Comparison of ENCODE assay signal across 9 cellular contexts in the genomic region with DNA sequence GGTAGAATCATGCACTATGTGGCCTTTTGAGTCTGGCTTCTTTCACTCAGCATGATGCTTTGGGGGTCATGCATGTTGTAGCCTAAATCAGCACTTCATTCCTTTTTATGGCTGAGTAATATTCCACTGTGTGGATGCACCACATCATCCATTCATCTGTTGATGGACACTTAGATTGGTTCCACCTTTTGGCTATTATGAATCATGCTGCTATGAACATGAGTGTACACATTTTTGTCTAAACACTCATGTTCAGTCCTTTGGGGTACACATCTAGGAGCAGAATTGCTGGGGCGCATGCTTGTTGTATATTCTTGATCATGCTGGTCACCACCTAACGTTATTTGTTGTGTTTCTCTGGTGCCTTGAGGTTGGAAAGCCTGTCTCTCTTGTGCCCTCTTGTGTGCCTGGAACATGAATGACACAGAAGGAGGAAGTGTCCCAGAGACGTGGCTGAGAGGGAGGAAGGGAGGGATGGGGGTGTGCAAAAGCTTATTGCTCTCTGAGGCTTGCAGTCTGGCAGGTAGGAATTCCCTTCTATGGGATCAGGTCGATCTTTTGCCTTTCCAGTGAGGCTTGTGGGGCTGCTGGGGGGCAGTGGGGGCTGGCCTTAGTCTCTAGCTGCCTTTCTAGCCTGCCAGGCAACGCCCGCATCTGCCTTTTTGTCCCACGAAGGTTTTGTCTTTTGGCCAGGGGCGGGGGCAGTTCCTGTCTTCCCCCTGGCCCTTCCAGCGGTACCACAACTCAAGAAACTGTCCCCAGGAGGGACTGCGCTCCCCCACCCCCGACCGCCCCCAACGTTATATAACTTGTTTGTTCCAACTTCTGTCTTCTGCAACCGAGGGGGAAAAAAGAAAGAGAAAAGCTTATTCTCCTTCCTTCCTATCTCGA. TPM values are rescaled to one million over a fixed set of nuclear protein-coding genes. Genes with fewer than 3 reads are reported as not detected.
DNase-seq lines count a peak whose midpoint lies in the region; ATAC-seq, FAIRE-seq and TF ChIP-seq lines count a peak whose summit lies in the region.
"Had no signal": no experiment of that assay in that cellular context is flagged by ENCODE, and none has a peak within 500 bp of the region (broad histone marks: within the 10 kb centered on the region; RNA-seq: fewer than 3 reads in every experiment).

No MANE protein-coding gene starts in this region.

- peak; percentile 69 for FAIRE-seq in GM12891 (lab: Jason Lieb, UNC)

- peaks cover 26% of the 10 kb centered on the region for H3K4me1 Mint-ChIP-seq in activated B cell treated with CpG ODN at 0.5 μM for 24 hours
- peaks cover 6% of the 10 kb centered on the region for H3K4me1 Mint-ChIP-seq in endothelial cell (ENCODE audit: unreplicated experiment)

- H3K4me3 Mint-ChIP-seq in activated B cell treated with CpG ODN at 0.5 μM for 24 hours (no peak overlapping the region), endothelial cell (ENCODE audit: unreplicated experiment) (no peak overlapping the region)

- no peak for TF ChIP-seq POLR2A in GM12891 (IDR thresholded peaks at IDR 0.05; ENCODE audit: low read depth, low read length)

- POLR2A ChIA-PET in activated B cell treated with CpG ODN at 0.5 μM for 24 hours (lab: Charles Lee): interaction anchor here (0.6 kb wide), 2 partner anchors 55 to 185 kb away, joined by 3 to 4 read pairs; no protein-coding TSS in a partner anchor

- H3K36me3 Mint-ChIP-seq in activated B cell treated with CpG ODN at 0.5 μM for 24 hours (ENCODE audit: low read depth) (peaks cover 2% of the 10 kb centered on the region), endothelial cell (ENCODE audit: low read depth, unreplicated experiment) (no peaks in the 10 kb centered on the region)

- H3K9me3 Mint-ChIP-seq in activated B cell treated with CpG ODN at 0.5 μM for 24 hours (no peaks in the 10 kb centered on the region), endothelial cell (ENCODE audit: unreplicated experiment) (no peaks in the 10 kb centered on the region)

- TF ChIP-seq CTCF in activated B cell treated with CpG ODN at 0.5 μM for 24 hours (IDR thresholded peaks at IDR 0.05): no peak
- TF ChIP-seq CTCF in endothelial cell (IDR thresholded peaks at IDR 0.05; ENCODE audit: unreplicated experiment): no peak

- intact Hi-C loops in activated B cell treated with CpG ODN at 0.5 μM for 24 hours (cut with micrococcal nuclease): no loop called here

- DNase-seq in GM12891 (ENCODE audit: insufficient read length, low spot score): no peak
- DNase-seq in activated B cell treated with CpG ODN at 0.5 μM for 24 hours: no peak
- peak; percentile 68 for DNase-seq in midbrain (lab: John Stamatoyannopoulos, UW)
- DNase-seq in DMS 273 (lab: John Stamatoyannopoulos, UW; ENCODE audit: unreplicated experiment): no peak
- DNase-seq in endothelial cell (ENCODE audit: low spot score): no peak
- DNase-seq: DMS153, foreskin melanocyte, NCI-H446 had no signal

- ATAC-seq in activated B cell treated with CpG ODN at 0.5 μM for 24 hours (ENCODE audit: low read depth) (peak; percentile 74), GM21526 (IDR thresholded peaks at IDR 0.05; ENCODE audit: low FRiP score, unreplicated experiment) (no peak)

- H3K27me3 Mint-ChIP-seq in activated B cell treated with CpG ODN at 0.5 μM for 24 hours (no peaks in the 10 kb centered on the region), endothelial cell (ENCODE audit: unreplicated experiment) (peaks cover 5% of the 10 kb centered on the region)

- CTCF ChIA-PET in activated B cell treated with CpG ODN at 0.5 μM for 24 hours (lab: Charles Lee): interaction anchor here (1.1 to 1.2 kb wide), 2 partner anchors 50 to 203 kb away, joined by 3 read pairs; no protein-coding TSS in a partner anchor

- H3K27ac Mint-ChIP-seq in activated B cell treated with CpG ODN at 0.5 μM for 24 hours: no peak overlapping the region
- no peak overlapping the region for H3K27ac Mint-ChIP-seq in endothelial cell (ENCODE audit: unreplicated experiment)

TF ChIP-seq in GM12891, 5 proteins besides CTCF, POLR2A, EP300 and RAD21:
- TF ChIP-seq TAF1 (IDR thresholded peaks at IDR 0.05; ENCODE audit: low read depth, low read length): no peak
- TF ChIP-seq POU2F2 (IDR thresholded peaks at IDR 0.05; ENCODE audit: low read depth, low read length): no peak
- TF ChIP-seq SPI1 (IDR thresholded peaks at IDR 0.05; ENCODE audit: low read depth, low read length): peak; percentile 74
- no peak for TF ChIP-seq POLR2AphosphoS5 (IDR thresholded peaks at IDR 0.05; ENCODE audit: low read depth, low read length)

RNA-seq across cellular contexts. Expression of gene KLHL26, which starts 7.6 kb away (rescaled TPM):
- 2.0 TPM for polyA plus RNA-seq in GM12891 (2012; ENCODE audit: low read depth, missing spikeins)
- 10.9 and 11.3 TPM in 2 replicates for total RNA-seq in activated B cell treated with CpG ODN at 0.5 μM for 24 hours
- total RNA-seq in endothelial cell (ENCODE audit: unreplicated experiment): 5.1 TPM

RNA-seq across cellular contexts. Expression of gene TMEM59L, which starts 31.7 kb away (rescaled TPM):
- polyA plus RNA-seq in GM12891 (2012; ENCODE audit: low read depth, missing spikeins): not detected
- total RNA-seq in activated B cell treated with CpG ODN at 0.5 μM for 24 hours (0.64 TPM in 1 of 2 replicates, not detected in the other), endothelial cell (ENCODE audit: unreplicated experiment) (0.15 TPM)

RNA-seq across cellular contexts. Expression of gene CRLF1, which starts 37.8 kb away (rescaled TPM):
- 3.0 TPM for polyA plus RNA-seq in GM12891 (2012; ENCODE audit: low read depth, missing spikeins)
- total RNA-seq in activated B cell treated with CpG ODN at 0.5 μM for 24 hours: not detected in 2 replicates
- total RNA-seq in endothelial cell (ENCODE audit: unreplicated experiment): 0.74 TPM

RNA-seq across cellular contexts. Expression of gene CRTC1, which starts 39.1 kb away (rescaled TPM):
- 2.4 TPM for polyA plus RNA-seq in GM12891 (2012; ENCODE audit: low read depth, missing spikeins)
- total RNA-seq in activated B cell treated with CpG ODN at 0.5 μM for 24 hours (13.1 and 15.5 TPM in 2 replicates), endothelial cell (ENCODE audit: unreplicated experiment) (17.5 TPM)

RNA-seq across cellular contexts. Expression of gene REX1BD, which starts 55.8 kb away (rescaled TPM):
- polyA plus RNA-seq in GM12891 (2012; ENCODE audit: low read depth, missing spikeins): 35.8 TPM
- total RNA-seq in activated B cell treated with CpG ODN at 0.5 μM for 24 hours: 83.7 and 85.9 TPM in 2 replicates
- total RNA-seq in endothelial cell (ENCODE audit: unreplicated experiment): 88.8 TPM
